Comparison of ENCODE assay signal across 11 cellular contexts in genomic region chr11:128462802-128463385, GRCh38.
DNase-seq lines count a peak whose midpoint lies in the region; ATAC-seq and TF ChIP-seq lines count a peak whose summit lies in the region.
"Had no signal": no experiment of that assay in that cellular context is flagged by ENCODE, and none has a peak within 500 bp of the region (broad histone marks: within the 10 kb centered on the region; RNA-seq: fewer than 3 reads in every experiment).

No MANE protein-coding gene starts in this region.

- ATAC-seq in SK-N-SH treated with all-trans-retinoic acid at 6 μM for 48 hours, result no peak
- ATAC-seq in right lobe of liver, result peak in 1 of 4 donors; percentile 6
- ATAC-seq in stimulated activated memory B cell treated with anti-CD40 and anti-IgM and Interleukin-4, amounts not matched to agents 10 μg/mL and 1 μg/mL and 100 μg/mL, for 72 hours, result no peak
- ATAC-seq in HG02759 (IDR thresholded peaks at IDR 0.05; ENCODE audit: unreplicated experiment), result no peak

- H3K9me3 ChIP-seq in SK-N-SH (no peaks in the 10 kb centered on the region), right lobe of liver (no peaks in the 10 kb centered on the region)

- TF ChIP-seq EP300 in SK-N-SH (IDR thresholded peaks at IDR 0.05; ENCODE audit: borderline replicate concordance in 1 of 2, low read depth in 1 of 2, low read length in 1 of 2), result no peak

- peak overlapping the region; percentile 80 for H3K27ac Mint-ChIP-seq in activated CD4-positive, alpha-beta memory T cell treated with anti-CD3 and anti-CD28 coated beads, Interleukin-2, amount 10 ng/mL, durations not matched to agents 7 days and 5 days
- H3K27ac Mint-ChIP-seq in stimulated activated memory B cell treated with anti-CD40 and anti-IgM and Interleukin-4, amounts not matched to agents 10 μg/mL and 1 μg/mL and 100 μg/mL, for 72 hours, result peak overlapping the region; percentile 95

- no peaks in the 10 kb centered on the region for H3K9me3 Mint-ChIP-seq in activated CD4-positive, alpha-beta memory T cell treated with anti-CD3 and anti-CD28 coated beads, Interleukin-2, amount 10 ng/mL, durations not matched to agents 7 days and 5 days
- H3K9me3 Mint-ChIP-seq in stimulated activated memory B cell treated with anti-CD40 and anti-IgM and Interleukin-4, amounts not matched to agents 10 μg/mL and 1 μg/mL and 100 μg/mL, for 72 hours, result no peaks in the 10 kb centered on the region

- no peak for TF ChIP-seq POLR2A in right lobe of liver (IDR thresholded peaks at IDR 0.05)

- H3K79me2 ChIP-seq in SK-N-SH (ENCODE audit: insufficient read depth), result peaks cover 60% of the 10 kb centered on the region

- intact Hi-C loops in right lobe of liver (cut with DNase I), result no loop called here

- peaks cover 81% of the 10 kb centered on the region for H3K4me1 Mint-ChIP-seq in activated CD4-positive, alpha-beta memory T cell treated with anti-CD3 and anti-CD28 coated beads, Interleukin-2, amount 10 ng/mL, durations not matched to agents 7 days and 5 days
- H3K4me1 Mint-ChIP-seq in stimulated activated memory B cell treated with anti-CD40 and anti-IgM and Interleukin-4, amounts not matched to agents 10 μg/mL and 1 μg/mL and 100 μg/mL, for 72 hours, result peaks cover 65% of the 10 kb centered on the region

- H3F3A ChIP-seq in SK-N-SH (replicated peaks; ENCODE audit: insufficient read depth), result peaks cover 34% of the 10 kb centered on the region

- no peak for TF ChIP-seq CTCF in SK-N-SH (IDR thresholded peaks at IDR 0.05)
- TF ChIP-seq CTCF in right lobe of liver (IDR thresholded peaks at IDR 0.05), result no peak

- POLR2A ChIA-PET in SK-N-SH (lab: Yijun Ruan, JAX), result no interaction called here
- POLR2A ChIA-PET in activated CD4-positive, alpha-beta memory T cell treated with anti-CD3 and anti-CD28 coated beads, Interleukin-2, amount 10 ng/mL, durations not matched to agents 7 days and 5 days (lab: Charles Lee), result interaction anchor here (0.6 to 21.4 kb wide), 6 partner anchors 12 to 173 kb away, joined by 3 to 884 read pairs (median 31); no protein-coding TSS in a partner anchor

- peaks cover 98% of the 10 kb centered on the region for H3K36me3 Mint-ChIP-seq in activated CD4-positive, alpha-beta memory T cell treated with anti-CD3 and anti-CD28 coated beads, Interleukin-2, amount 10 ng/mL, durations not matched to agents 7 days and 5 days (ENCODE audit: low read depth)
- peaks cover 95% of the 10 kb centered on the region for H3K36me3 Mint-ChIP-seq in stimulated activated memory B cell treated with anti-CD40 and anti-IgM and Interleukin-4, amounts not matched to agents 10 μg/mL and 1 μg/mL and 100 μg/mL, for 72 hours

- CTCF ChIA-PET in SK-N-SH (lab: Yijun Ruan, JAX), result interaction anchor here (1.3 kb wide), 1 partner anchor 167 kb away, joined by 3 read pairs; no protein-coding TSS in a partner anchor
- CTCF ChIA-PET in activated CD4-positive, alpha-beta memory T cell treated with anti-CD3 and anti-CD28 coated beads, Interleukin-2, amount 10 ng/mL, durations not matched to agents 7 days and 5 days (lab: Charles Lee), result interaction anchor here (1.1 to 3.2 kb wide), 5 partner anchors 18 to 173 kb away, joined by 3 to 27 read pairs (median 4); no protein-coding TSS in a partner anchor

- 95% methylated on average over 6 of the region's 6 CpGs for WGBS in SK-N-SH (ENCODE audit: low lambda C conversion rate)
- WGBS in right lobe of liver (ENCODE audit: insufficient coverage, low coverage, low lambda C conversion rate, missing lambda C conversion rate), result 62% methylated on average over 6 of the region's 6 CpGs

- no peak overlapping the region for H2AFZ ChIP-seq in SK-N-SH (ENCODE audit: low read depth)

- H3K27me3 ChIP-seq in SK-N-SH (ENCODE audit: insufficient read depth) (no peaks in the 10 kb centered on the region), right lobe of liver (no peaks in the 10 kb centered on the region)

- H3K4me1 ChIP-seq in SK-N-SH (ENCODE audit: control insufficient read depth in 1 of 2, insufficient read depth in 2 of 2, low read depth in 1 of 2, low read length in 1 of 2), result peaks cover 16 to 19% of the 10 kb centered on the region in 2 experiments
- H3K4me1 ChIP-seq in right lobe of liver, result no peaks in the 10 kb centered on the region

- H3K4me3 ChIP-seq in SK-N-SH (ENCODE audit: low read depth in 2 of 2, low read length in 1 of 2) (no peak overlapping the region), right lobe of liver (no peak overlapping the region)

- H3K27ac ChIP-seq in SK-N-SH (ENCODE audit: low read depth in 2 of 2, low read length in 1 of 2), result peak overlapping the region; percentile 71 to 99
- peak overlapping the region in 2 of 3 donors; percentile 30 to 68 for H3K27ac ChIP-seq in right lobe of liver
- H3K27ac ChIP-seq: epithelial cell of prostate had no signal

- H3K36me3 ChIP-seq in SK-N-SH (replicated peaks in 1 of 2; ENCODE audit: control insufficient read depth in 1 of 2, insufficient read depth in 2 of 2, low read length in 1 of 2) (peaks cover 44 to 57% of the 10 kb centered on the region in 2 experiments), right lobe of liver (peaks cover 0 to 9% (median 6%) of the 10 kb centered on the region in 4 donors)

- H3K9ac ChIP-seq in SK-N-SH, result peak overlapping the region; percentile 37; the same call in 1 of the 2 replicates

- peak overlapping the region; percentile 9 for H3K4me3 Mint-ChIP-seq in activated CD4-positive, alpha-beta memory T cell treated with anti-CD3 and anti-CD28 coated beads, Interleukin-2, amount 10 ng/mL, durations not matched to agents 7 days and 5 days
- H3K4me3 Mint-ChIP-seq in stimulated activated memory B cell treated with anti-CD40 and anti-IgM and Interleukin-4, amounts not matched to agents 10 μg/mL and 1 μg/mL and 100 μg/mL, for 72 hours, result no peak overlapping the region

- no peaks in the 10 kb centered on the region for H4K20me1 ChIP-seq in SK-N-SH (ENCODE audit: insufficient read depth)

- H3K27me3 Mint-ChIP-seq in activated CD4-positive, alpha-beta memory T cell treated with anti-CD3 and anti-CD28 coated beads, Interleukin-2, amount 10 ng/mL, durations not matched to agents 7 days and 5 days, result no peaks in the 10 kb centered on the region
- H3K27me3 Mint-ChIP-seq in stimulated activated memory B cell treated with anti-CD40 and anti-IgM and Interleukin-4, amounts not matched to agents 10 μg/mL and 1 μg/mL and 100 μg/mL, for 72 hours, result no peaks in the 10 kb centered on the region

- DNase-seq in SK-N-SH (no peak), right lobe of liver (no peak), NOMO-1 (lab: John Stamatoyannopoulos, UW; ENCODE audit: unreplicated experiment in 2 of 2) (no peak), islet precursor cell (no peak)
- DNase-seq in activated CD4-positive, alpha-beta memory T cell treated with anti-CD3 and anti-CD28 coated beads, Interleukin-2, amount 10 ng/mL, durations not matched to agents 7 days and 5 days, result no peak
- DNase-seq: NCI-H526 treated with DMSO at 0.1 percent for 48 hours, T1000 had no signal

- H3K4me2 ChIP-seq in SK-N-SH, result no peak overlapping the region

- no peak for TF ChIP-seq RAD21 in SK-N-SH (IDR thresholded peaks at IDR 0.05; ENCODE audit: low read length)

- H3K9me2 ChIP-seq in SK-N-SH, result no peaks in the 10 kb centered on the region

TF ChIP-seq in SK-N-SH, 30 proteins besides CTCF, POLR2A, EP300 and RAD21:
- TF ChIP-seq TCF12 (IDR thresholded peaks at IDR 0.05) (no peak), IRF3 (IDR thresholded peaks at IDR 0.05; ENCODE audit: low read depth, low read length) (no peak), RXRA (IDR thresholded peaks at IDR 0.05; ENCODE audit: borderline replicate concordance, low read depth) (no peak)

TF ChIP-seq in SK-N-SH treated with all-trans-retinoic acid at 6 μM for 48 hours, 23 proteins besides CTCF, POLR2A, EP300 and RAD21 (continues in another document):
- TF ChIP-seq, protein P1, sequence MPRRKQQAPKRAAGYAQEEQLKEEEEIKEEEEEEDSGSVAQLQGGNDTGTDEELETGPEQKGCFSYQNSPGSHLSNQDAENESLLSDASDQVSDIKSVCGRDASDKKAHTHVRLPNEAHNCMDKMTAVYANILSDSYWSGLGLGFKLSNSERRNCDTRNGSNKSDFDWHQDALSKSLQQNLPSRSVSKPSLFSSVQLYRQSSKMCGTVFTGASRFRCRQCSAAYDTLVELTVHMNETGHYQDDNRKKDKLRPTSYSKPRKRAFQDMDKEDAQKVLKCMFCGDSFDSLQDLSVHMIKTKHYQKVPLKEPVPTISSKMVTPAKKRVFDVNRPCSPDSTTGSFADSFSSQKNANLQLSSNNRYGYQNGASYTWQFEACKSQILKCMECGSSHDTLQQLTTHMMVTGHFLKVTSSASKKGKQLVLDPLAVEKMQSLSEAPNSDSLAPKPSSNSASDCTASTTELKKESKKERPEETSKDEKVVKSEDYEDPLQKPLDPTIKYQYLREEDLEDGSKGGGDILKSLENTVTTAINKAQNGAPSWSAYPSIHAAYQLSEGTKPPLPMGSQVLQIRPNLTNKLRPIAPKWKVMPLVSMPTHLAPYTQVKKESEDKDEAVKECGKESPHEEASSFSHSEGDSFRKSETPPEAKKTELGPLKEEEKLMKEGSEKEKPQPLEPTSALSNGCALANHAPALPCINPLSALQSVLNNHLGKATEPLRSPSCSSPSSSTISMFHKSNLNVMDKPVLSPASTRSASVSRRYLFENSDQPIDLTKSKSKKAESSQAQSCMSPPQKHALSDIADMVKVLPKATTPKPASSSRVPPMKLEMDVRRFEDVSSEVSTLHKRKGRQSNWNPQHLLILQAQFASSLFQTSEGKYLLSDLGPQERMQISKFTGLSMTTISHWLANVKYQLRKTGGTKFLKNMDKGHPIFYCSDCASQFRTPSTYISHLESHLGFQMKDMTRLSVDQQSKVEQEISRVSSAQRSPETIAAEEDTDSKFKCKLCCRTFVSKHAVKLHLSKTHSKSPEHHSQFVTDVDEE (CRISPR knock-in tag; IDR thresholded peaks at IDR 0.05), result no peak
- TF ChIP-seq SNAI2 (CRISPR knock-in tag; IDR thresholded peaks at IDR 0.05) (no peak), CSRNP3 (CRISPR knock-in tag; IDR thresholded peaks at IDR 0.05) (no peak), OSR1 (CRISPR knock-in tag; IDR thresholded peaks at IDR 0.05) (no peak), RARB (CRISPR knock-in tag; IDR thresholded peaks at IDR 0.05) (no peak), ISL1 (CRISPR knock-in tag; IDR thresholded peaks at IDR 0.05) (no peak), ARNTL (CRISPR knock-in tag; IDR thresholded peaks at IDR 0.05; ENCODE audit: borderline replicate concordance, low read depth) (no peak), PPARA (CRISPR knock-in tag; IDR thresholded peaks at IDR 0.05; ENCODE audit: borderline replicate concordance) (no peak)
